In genomic region chr6:26214826-26215199, GRCh38 we compare ENCODE assay signal across 11 cellular contexts.
DNase-seq lines count a peak whose midpoint lies in the region; ATAC-seq, FAIRE-seq and TF ChIP-seq lines count a peak whose summit lies in the region.
"Had no signal": no experiment of that assay in that cellular context is flagged by ENCODE, and none has a peak within 500 bp of the region (broad histone marks: within the 10 kb centered on the region; RNA-seq: fewer than 3 reads in every experiment).

No MANE protein-coding gene starts in this region.

- H3K4me3 ChIP-seq in heart right ventricle (peak overlapping the region in 6 of 10 donors; percentile 57 to 66 (median 60)), right cardiac atrium (ENCODE audit: low read length) (no peak overlapping the region), fibroblast of the aortic adventitia (ENCODE audit: low read depth, low read length) (peak overlapping the region; percentile 65), spleen (peak overlapping the region in 1 of 8 donors; percentile 75)

- intact Hi-C loops in heart right ventricle (cut with DNase I) (loop anchor here in 3 of 10 donors (5.0 to 10.0 kb wide), 3 partner anchors 58 to 72 kb away; a partner anchor contains a TSS), right cardiac atrium (cut with DNase I) (loop anchor here in 1 of 4 donors (10.0 kb wide), 1 partner anchor 60 kb away; a partner anchor contains a TSS), spleen (cut with DNase I; ENCODE audit: low total_unique reads) (no loop called here)

- H3K9me3 ChIP-seq in heart right ventricle (no peaks in the 10 kb centered on the region), right cardiac atrium (ENCODE audit: control insufficient read depth, low read length) (no peaks in the 10 kb centered on the region), spleen (peaks cover 0 to 10% (median 0%) of the 10 kb centered on the region in 8 donors)

- TF ChIP-seq POLR2A in spleen (IDR thresholded peaks at IDR 0.05) (peak in 1 of 3 donors; percentile 51), GM12892 (IDR thresholded peaks at IDR 0.05; ENCODE audit: low read depth, low read length) (no peak)

- no peak for ATAC-seq in heart right ventricle
- no peak for ATAC-seq in right cardiac atrium
- no peak for ATAC-seq in GM18909 (IDR thresholded peaks at IDR 0.05; ENCODE audit: poor library complexity, unreplicated experiment)
- ATAC-seq in HG03135 (IDR thresholded peaks at IDR 0.05; ENCODE audit: unreplicated experiment): no peak

- H3K27me3 ChIP-seq in heart right ventricle (peaks cover 0 to 25% (median 11%) of the 10 kb centered on the region in 7 donors), right cardiac atrium (ENCODE audit: control insufficient read depth, insufficient read depth) (no peaks in the 10 kb centered on the region), spleen (replicated peaks in 1 of 7) (peaks cover 0 to 11% (median 0%) of the 10 kb centered on the region in 7 donors)

- H3K27ac ChIP-seq in heart right ventricle (peak overlapping the region in 1 of 10 donors; percentile 88), right cardiac atrium (ENCODE audit: low read length) (no peak overlapping the region), spleen (peak overlapping the region in 1 of 8 donors; percentile 98)

- H3K36me3 ChIP-seq in heart right ventricle: no peaks in the 10 kb centered on the region
- H3K36me3 ChIP-seq in spleen: no peaks in the 10 kb centered on the region

- H3K4me1 ChIP-seq in heart right ventricle: peaks cover 0 to 31% (median 20%) of the 10 kb centered on the region in 9 donors
- H3K4me1 ChIP-seq in right cardiac atrium (ENCODE audit: control insufficient read depth, insufficient read depth, low read length): peaks cover 2% of the 10 kb centered on the region
- H3K4me1 ChIP-seq in spleen: peaks cover 0 to 38% (median 20%) of the 10 kb centered on the region in 6 donors

- DNase-seq in heart right ventricle: no peak
- no peak for DNase-seq in right cardiac atrium
- DNase-seq in RPMI8226: peak; percentile 58
- DNase-seq in fibroblast of the aortic adventitia (ENCODE audit: low read depth): no peak
- DNase-seq in spleen: peak; percentile 66
- DNase-seq in GM12892 (ENCODE audit: insufficient read length): no peak
- DNase-seq: activated gamma-delta T cell, dermis blood vessel endothelial cell had no signal

- TF ChIP-seq CTCF in heart right ventricle (IDR thresholded peaks at IDR 0.05) (no peak), fibroblast of the aortic adventitia (IDR thresholded peaks at IDR 0.05; ENCODE audit: insufficient read depth, low read length) (no peak), spleen (IDR thresholded peaks at IDR 0.05 in 8 of 11, conservative IDR thresholded peaks at IDR 0.05 in 3 of 11) (no peak)

- WGBS in heart right ventricle, 2 donors: 40 to 54% methylated on average over 14 of the region's 14 CpGs
- WGBS in right cardiac atrium: 50% methylated on average over 14 of the region's 14 CpGs
- WGBS in spleen, 5 donors: 55 to 84% (median 76%) methylated on average over 14 of the region's 14 CpGs

- FAIRE-seq in GM12892 (lab: Jason Lieb, UNC): no peak
- FAIRE-seq: urothelium cell line had no signal

Comparison
In these comparisons a context has a peak if more than half of its experiments do, and no peak if none do; other contexts are left out.
1. DNase-seq: peak in RPMI8226 (single experiment) and spleen (single experiment); none in heart right ventricle (0 of 2), right cardiac atrium (0 of 3), fibroblast of the aortic adventitia (single experiment) and GM12892 (single experiment).